26 cellular contexts compared by ENCODE assay signal in the genomic region with DNA sequence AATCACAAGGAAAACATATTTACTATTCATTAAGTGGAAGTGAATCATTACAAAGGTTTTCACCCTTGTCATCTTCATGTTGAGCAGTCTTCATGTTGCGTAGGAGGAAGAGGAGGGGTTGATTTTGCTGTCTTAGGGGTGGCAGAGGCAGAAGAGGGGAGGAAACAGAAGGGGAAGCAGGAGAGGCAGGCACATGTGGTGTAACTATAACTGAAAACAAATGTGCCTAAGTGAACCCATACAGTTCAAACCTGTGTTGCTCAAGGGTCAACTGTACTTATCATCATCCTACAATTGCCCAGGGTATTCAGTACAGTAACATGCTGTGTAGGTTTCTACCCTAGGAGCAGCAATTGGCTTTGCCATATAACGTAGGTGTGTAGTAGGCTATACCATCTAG. TPM values are rescaled to one million over a fixed set of nuclear protein-coding genes. Genes with fewer than 3 reads are reported as not detected.
DNase-seq lines count a peak whose midpoint lies in the region; ATAC-seq, FAIRE-seq and TF ChIP-seq lines count a peak whose summit lies in the region.
"Had no signal": no experiment of that assay in that cellular context is flagged by ENCODE, and none has a peak within 500 bp of the region (broad histone marks: within the 10 kb centered on the region; RNA-seq: fewer than 3 reads in every experiment).

No MANE protein-coding gene starts in this region.

- peaks cover 0 to 24% of the 10 kb centered on the region in 2 donors for H3K4me1 ChIP-seq in ascending aorta
- H3K4me1 ChIP-seq: A549, thyroid gland had no signal

- no peak overlapping the region for H3K4me3 ChIP-seq in ascending aorta
- H3K4me3 ChIP-seq: A549, left ventricle myocardium inferior, thyroid gland had no signal

- peak overlapping the region; percentile 2 to 20 (median 13) for H3K27ac Mint-ChIP-seq in nephron
- H3K27ac Mint-ChIP-seq: activated CD8-positive, alpha-beta T cell treated with anti-CD3 and anti-CD28 coated beads for 36 hours; activated naive CD8-positive, alpha-beta T cell; endodermal cell; H9; naive thymus-derived CD8-positive, alpha-beta T cell; T-helper 1 cell treated with Interleukin-12 subunit alpha and Interleukin-12 subunit beta and Interleukin-4 antibody, amounts not matched to agents 30 μg/mL and 1 μg/mL, for 36 hours had no signal

- no peak for DNase-seq in GM12892 (ENCODE audit: insufficient read length)
- peak; percentile 55 to 78 for DNase-seq in NOMO-1 (lab: John Stamatoyannopoulos, UW; ENCODE audit: unreplicated experiment in 2 of 2)
- no peak for DNase-seq in ascending aorta (ENCODE audit: low spot score in 2 of 2)
- no peak for DNase-seq in NCI-H526 treated with DMSO at 0.1 percent for 48 hours (lab: John Stamatoyannopoulos, UW)
- DNase-seq in activated T-cell treated with anti-CD3 and anti-CD28 coated beads, Interleukin-2, amount 50 U/mL, for 4 hours, result no peak
- no peak for DNase-seq in sciatic nerve (ENCODE audit: low spot score)
- DNase-seq in T-helper 9 cell, result no peak
- DNase-seq: activated CD8-positive, alpha-beta T cell treated with anti-CD3 and anti-CD28 coated beads for 36 hours; DMS153; endodermal cell; H9; KG1; left ventricle myocardium inferior; naive thymus-derived CD8-positive, alpha-beta T cell; NCI-H187 treated with DMSO at 0.1 percent for 48 hours; NK-92 treated with Interleukin-12 subunit alpha and Interleukin-12 subunit beta, amount 100 ng/mL, for 24 hours; small intestine; stimulated activated CD8-positive, alpha-beta memory T cell treated with anti-CD3 and anti-CD28 coated beads, Interleukin-4, amount 100 ng/mL, for 48 hours; stimulated activated naive CD8-positive, alpha-beta T cell treated with anti-CD3 and anti-CD28 coated beads, Interleukin-15, amount 100 ng/mL, for 72 hours; thyroid gland had no signal

- no peak for ATAC-seq in activated T-cell treated with anti-CD3 and anti-CD28 coated beads, Interleukin-2, amount 50 U/mL, for 4 hours
- no peak for ATAC-seq in sciatic nerve
- ATAC-seq: A549; activated CD8-positive, alpha-beta T cell treated with anti-CD3 and anti-CD28 coated beads for 36 hours; esophagus mucosa; naive thymus-derived CD8-positive, alpha-beta T cell; stimulated activated naive CD8-positive, alpha-beta T cell treated with anti-CD3 and anti-CD28 coated beads, Interleukin-15, amount 100 ng/mL, for 72 hours had no signal

- no peak for TF ChIP-seq POLR2A in GM12892 (IDR thresholded peaks at IDR 0.05; ENCODE audit: low read depth, low read length)

- peak; percentile 27 for FAIRE-seq in GM12892 (lab: Jason Lieb, UNC)
- FAIRE-seq: A549, astrocyte, small intestine had no signal

- no peaks in the 10 kb centered on the region for H3K27me3 ChIP-seq in ascending aorta
- H3K27me3 ChIP-seq: thyroid gland had no signal

- no peaks in the 10 kb centered on the region for H3K36me3 Mint-ChIP-seq in nephron (ENCODE audit: low read depth)
- H3K36me3 Mint-ChIP-seq in activated T-cell treated with anti-CD3 and anti-CD28 coated beads, Interleukin-2, amount 50 U/mL, for 4 hours (ENCODE audit: insufficient read depth), result no peaks in the 10 kb centered on the region
- H3K36me3 Mint-ChIP-seq: activated naive CD8-positive, alpha-beta T cell; naive thymus-derived CD8-positive, alpha-beta T cell had no signal

- H3K4me3 Mint-ChIP-seq in nephron, result no peak overlapping the region
- no peak overlapping the region for H3K4me3 Mint-ChIP-seq in activated T-cell treated with anti-CD3 and anti-CD28 coated beads, Interleukin-2, amount 50 U/mL, for 4 hours
- H3K4me3 Mint-ChIP-seq: activated CD8-positive, alpha-beta T cell treated with anti-CD3 and anti-CD28 coated beads for 36 hours; activated naive CD8-positive, alpha-beta T cell; endodermal cell; H9; naive thymus-derived CD8-positive, alpha-beta T cell; stimulated activated naive CD8-positive, alpha-beta T cell treated with anti-CD3 and anti-CD28 coated beads, Interleukin-15, amount 100 ng/mL, for 72 hours; T-helper 1 cell treated with Interleukin-12 subunit alpha and Interleukin-12 subunit beta and Interleukin-4 antibody, amounts not matched to agents 30 μg/mL and 1 μg/mL, for 36 hours had no signal

- H3K36me3 ChIP-seq in ascending aorta, result no peaks in the 10 kb centered on the region
- H3K36me3 ChIP-seq: left ventricle myocardium inferior, thyroid gland had no signal

- TF ChIP-seq CTCF in ascending aorta (IDR thresholded peaks at IDR 0.05) (no peak), nephron (IDR thresholded peaks at IDR 0.05; ENCODE audit: unreplicated experiment in 3 of 3) (no peak)

- peak overlapping the region; percentile 65 to 90 for H3K27ac ChIP-seq in ascending aorta
- H3K27ac ChIP-seq: A549, left ventricle myocardium inferior, thyroid gland had no signal

- intact Hi-C loops in ascending aorta (cut with DNase I) (no loop called here), sciatic nerve (cut with DNase I) (no loop called here)

- no peaks in the 10 kb centered on the region for H3K27me3 Mint-ChIP-seq in nephron (ENCODE audit: low read depth)
- H3K27me3 Mint-ChIP-seq in activated T-cell treated with anti-CD3 and anti-CD28 coated beads, Interleukin-2, amount 50 U/mL, for 4 hours (ENCODE audit: low read depth), result peaks cover 6% of the 10 kb centered on the region

- H3K9me3 ChIP-seq in ascending aorta, result no peaks in the 10 kb centered on the region
- H3K9me3 ChIP-seq: A549, left ventricle myocardium inferior, thyroid gland had no signal

- H3K9me3 Mint-ChIP-seq in nephron, result no peaks in the 10 kb centered on the region
- H3K9me3 Mint-ChIP-seq in activated T-cell treated with anti-CD3 and anti-CD28 coated beads, Interleukin-2, amount 50 U/mL, for 4 hours, result no peaks in the 10 kb centered on the region
- H3K9me3 Mint-ChIP-seq: activated CD8-positive, alpha-beta T cell treated with anti-CD3 and anti-CD28 coated beads for 36 hours; endodermal cell; H9; naive thymus-derived CD8-positive, alpha-beta T cell; stimulated activated naive CD8-positive, alpha-beta T cell treated with anti-CD3 and anti-CD28 coated beads, Interleukin-15, amount 100 ng/mL, for 72 hours; T-helper 1 cell treated with Interleukin-12 subunit alpha and Interleukin-12 subunit beta and Interleukin-4 antibody, amounts not matched to agents 30 μg/mL and 1 μg/mL, for 36 hours had no signal

- peaks cover 41% of the 10 kb centered on the region for H3K4me1 Mint-ChIP-seq in nephron
- no peaks in the 10 kb centered on the region for H3K4me1 Mint-ChIP-seq in activated T-cell treated with anti-CD3 and anti-CD28 coated beads, Interleukin-2, amount 50 U/mL, for 4 hours (ENCODE audit: low read depth)
- H3K4me1 Mint-ChIP-seq: endodermal cell; naive thymus-derived CD8-positive, alpha-beta T cell; stimulated activated naive CD8-positive, alpha-beta T cell treated with anti-CD3 and anti-CD28 coated beads, Interleukin-15, amount 100 ng/mL, for 72 hours had no signal

RNA-seq across cellular contexts. Expression of gene SYNPO2, which starts 47.2 kb away (rescaled TPM):
- polyA plus RNA-seq in GM12892 (2012; ENCODE audit: missing spikeins), result 0.11 TPM
- total RNA-seq in ascending aorta, result 178 TPM
- total RNA-seq in activated T-cell treated with anti-CD3 and anti-CD28 coated beads, Interleukin-2, amount 50 U/mL, for 4 hours, result under 1 TPM; 0.15 to 0.27 (median 0.24) TPM
- 113 TPM for total RNA-seq in sciatic nerve

Comparison
In these comparisons a context has a peak if more than half of its experiments do, and no peak if none do; other contexts are left out.
1. DNase-seq: peak in NOMO-1 (2 of 2); none in GM12892 (single experiment), ascending aorta (0 of 2), NCI-H526 treated with DMSO at 0.1 percent for 48 hours (single experiment), activated T-cell treated with anti-CD3 and anti-CD28 coated beads, Interleukin-2, amount 50 U/mL, for 4 hours (single experiment), sciatic nerve (single experiment) and T-helper 9 cell (single experiment).
2. RNA of gene SYNPO2, which starts 47.2 kb away (total RNA-seq): 178 TPM in ascending aorta (single experiment) and 113 TPM in sciatic nerve (single experiment); 0.15 to 0.27 TPM in activated T-cell treated with anti-CD3 and anti-CD28 coated beads, Interleukin-2, amount 50 U/mL, for 4 hours; every median in the first group is over 10 times any median in the second.